Comparison of ENCODE assay signal across 1 cellular context in the genomic region with DNA sequence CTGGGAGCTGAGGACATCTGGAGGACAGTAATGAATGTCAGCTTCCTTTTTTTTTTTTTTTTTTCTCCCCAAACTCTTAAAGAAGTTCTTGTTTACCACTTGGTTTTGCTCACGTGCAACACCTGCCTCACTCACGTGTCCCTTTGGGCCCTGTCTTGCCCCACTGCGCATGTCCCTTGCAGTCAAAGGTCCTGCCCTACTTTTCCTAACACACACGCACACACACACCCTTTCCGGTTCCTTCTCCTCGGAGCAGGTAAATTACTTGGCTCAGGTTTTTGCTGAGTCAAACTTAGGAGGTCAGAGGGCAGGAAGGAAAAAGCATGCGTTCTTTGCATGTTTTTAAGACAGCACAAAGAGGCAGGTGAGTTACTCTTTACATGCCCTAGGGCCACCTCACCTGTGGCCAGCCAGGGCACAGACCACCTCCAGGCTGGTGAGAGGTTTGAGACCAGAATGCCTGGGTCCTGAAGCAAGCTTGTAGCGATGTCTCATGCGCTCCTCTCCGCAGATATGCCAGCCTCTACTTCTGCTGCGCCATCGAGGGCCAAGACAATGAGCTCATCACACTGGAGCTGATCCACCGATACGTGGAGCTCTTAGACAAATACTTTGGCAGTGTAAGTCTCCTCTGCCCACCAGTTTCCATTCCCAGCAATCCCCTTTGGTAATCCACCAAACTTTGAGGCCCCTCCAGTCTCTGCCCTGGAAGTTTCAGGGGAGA.
TF ChIP-seq lines count a peak whose summit lies in the region.

No MANE protein-coding gene starts in this region.

TF ChIP-seq in HCT116, 20 proteins besides CTCF, POLR2A, EP300 and RAD21:
- TF ChIP-seq FOSL1 (IDR thresholded peaks at IDR 0.05; ENCODE audit: low read depth), result no peak
- TF ChIP-seq SRF (IDR thresholded peaks at IDR 0.05; ENCODE audit: low read depth), result no peak
